Comparison of ENCODE assay signal across 1 cellular context in genomic region chr19:2328401-2329161, GRCh38.
A peak's percentile ranks its signal among the peaks of the same experiment; 100 is the strongest.
TF ChIP-seq lines count a peak whose summit lies in the region.

Gene LSM7, minus strand, starts transcription at chr19:2328586. Its CDS starts 20 bp downstream, at chr19:2328566.
Gene SPPL2B, plus strand, starts transcription at chr19:2328684. Its CDS starts 26 bp downstream, at chr19:2328710.

TF ChIP-seq in HepG2, 621 proteins besides CTCF, POLR2A, EP300 and RAD21 (continued from another document and continues in another):
- no peak for TF ChIP-seq CENPBD1 (CRISPR knock-in tag; IDR thresholded peaks at IDR 0.05; ENCODE audit: borderline replicate concordance, low read depth)
- no peak for TF ChIP-seq ZNF747 (CRISPR knock-in tag; IDR thresholded peaks at IDR 0.05; ENCODE audit: borderline replicate concordance)
- TF ChIP-seq ZNF317 (CRISPR knock-in tag; IDR thresholded peaks at IDR 0.05), result no peak
- TF ChIP-seq HNRNPLL (IDR thresholded peaks at IDR 0.05; ENCODE audit: low read depth, low read length, poor library complexity, severe bottlenecking), result peak; percentile 12
- TF ChIP-seq TRIM24 (CRISPR knock-in tag; IDR thresholded peaks at IDR 0.05), result no peak
- TF ChIP-seq ZZZ3 (CRISPR knock-in tag; IDR thresholded peaks at IDR 0.05; ENCODE audit: borderline replicate concordance), result peak; percentile 57; the same call in 1 of the 2 replicates
- TF ChIP-seq KLF12 (CRISPR knock-in tag; IDR thresholded peaks at IDR 0.05; ENCODE audit: borderline replicate concordance), result peak; percentile 68; the same call in 1 of the 2 replicates
- TF ChIP-seq ZNF234 (CRISPR knock-in tag; conservative IDR thresholded peaks at IDR 0.05), result no peak; the same call in 1 of the 2 replicates
- TF ChIP-seq STAT5B (CRISPR knock-in tag; IDR thresholded peaks at IDR 0.05), result no peak
- TF ChIP-seq HBP1 (CRISPR knock-in tag; IDR thresholded peaks at IDR 0.05; ENCODE audit: low read depth), result no peak
- no peak for TF ChIP-seq ZUFSP (CRISPR knock-in tag; IDR thresholded peaks at IDR 0.05; ENCODE audit: borderline replicate concordance)
- 0 out of 2 replicates have a peak, but pooled peaks have one; percentile 12 for TF ChIP-seq ZNF331 (CRISPR knock-in tag; IDR thresholded peaks at IDR 0.05)
- TF ChIP-seq ZNF792 (CRISPR knock-in tag; IDR thresholded peaks at IDR 0.05), result no peak
- no peak for TF ChIP-seq ZNF746 (CRISPR knock-in tag; IDR thresholded peaks at IDR 0.05)
- no peak for TF ChIP-seq NBN (conservative IDR thresholded peaks at IDR 0.05)
- TF ChIP-seq ZNF547 (CRISPR knock-in tag; IDR thresholded peaks at IDR 0.05), result peak; percentile 10; the same call in 1 of the 2 replicates
- peak; percentile 84 for TF ChIP-seq YEATS4 (CRISPR knock-in tag; IDR thresholded peaks at IDR 0.05; ENCODE audit: borderline replicate concordance)
- no peak for TF ChIP-seq PCBP2 (optimal IDR thresholded peaks at IDR 0.05; ENCODE audit: low read depth, low read length, poor library complexity, severe bottlenecking)
- no peak for TF ChIP-seq TBX3 (IDR thresholded peaks at IDR 0.05; ENCODE audit: borderline replicate concordance)
- 0 out of 2 replicates have a peak, but pooled peaks have one; percentile 30 for TF ChIP-seq MTERF4 (CRISPR knock-in tag; IDR thresholded peaks at IDR 0.05)
- 0 out of 2 replicates have a peak, but pooled peaks have one; percentile 28 for TF ChIP-seq CBFB (CRISPR knock-in tag; IDR thresholded peaks at IDR 0.05)
- TF ChIP-seq PHF5A (CRISPR knock-in tag; IDR thresholded peaks at IDR 0.05; ENCODE audit: low read depth, unreplicated experiment), result no peak
- TF ChIP-seq ZNF567 (CRISPR knock-in tag; IDR thresholded peaks at IDR 0.05; ENCODE audit: borderline replicate concordance), result no peak
- no peak for TF ChIP-seq ZNF484 (CRISPR knock-in tag; IDR thresholded peaks at IDR 0.05; ENCODE audit: borderline replicate concordance, low read depth)
- peak; percentile 31; the same call in 1 of the 2 replicates for TF ChIP-seq ZNF770 (CRISPR knock-in tag; IDR thresholded peaks at IDR 0.05)
- no peak for TF ChIP-seq HIVEP1 (CRISPR knock-in tag; IDR thresholded peaks at IDR 0.05)
- 0 out of 2 replicates have a peak, but pooled peaks have one; percentile 25 for TF ChIP-seq GMEB2 (CRISPR knock-in tag; IDR thresholded peaks at IDR 0.05; ENCODE audit: low read depth)
- TF ChIP-seq ZBTB43 (CRISPR knock-in tag; conservative IDR thresholded peaks at IDR 0.05), result no peak
- TF ChIP-seq ZNF546 (CRISPR knock-in tag; conservative IDR thresholded peaks at IDR 0.05), result no peak
- no peak; the same call in none of the 2 replicates for TF ChIP-seq ZIK1 (CRISPR knock-in tag; IDR thresholded peaks at IDR 0.05; ENCODE audit: borderline replicate concordance, low read depth)
- TF ChIP-seq FIP1L1 (IDR thresholded peaks at IDR 0.05; ENCODE audit: borderline replicate concordance, insufficient read depth, low read depth, low read length), result no peak
- no peak for TF ChIP-seq NPAS2 (CRISPR knock-in tag; IDR thresholded peaks at IDR 0.05; ENCODE audit: borderline replicate concordance)
- TF ChIP-seq SMAD3 (CRISPR knock-in tag; IDR thresholded peaks at IDR 0.05), result 0 out of 2 replicates have a peak, but pooled peaks have one; percentile 19
- TF ChIP-seq ATF6 (CRISPR knock-in tag; conservative IDR thresholded peaks at IDR 0.05), result no peak
- no peak for TF ChIP-seq ZNF251 (CRISPR knock-in tag; IDR thresholded peaks at IDR 0.05)
- TF ChIP-seq ZNF33A (CRISPR knock-in tag; IDR thresholded peaks at IDR 0.05; ENCODE audit: borderline replicate concordance), result no peak
- no peak for TF ChIP-seq ZKSCAN5 (CRISPR knock-in tag; IDR thresholded peaks at IDR 0.05)
- no peak for TF ChIP-seq KDM1A (CRISPR knock-in tag; IDR thresholded peaks at IDR 0.05)
- no peak for TF ChIP-seq BATF2 (CRISPR knock-in tag; IDR thresholded peaks at IDR 0.05)
- peak; percentile 52; the same call in 1 of the 2 replicates for TF ChIP-seq ZNF501 (CRISPR knock-in tag; IDR thresholded peaks at IDR 0.05)
- TF ChIP-seq BRD4 (CRISPR knock-in tag; IDR thresholded peaks at IDR 0.05), result peak; percentile 90
- TF ChIP-seq ZNF652 (CRISPR knock-in tag; IDR thresholded peaks at IDR 0.05; ENCODE audit: borderline replicate concordance, low read depth), result no peak
- peak; percentile 11; the same call in 1 of the 2 replicates for TF ChIP-seq ZNF138 (CRISPR knock-in tag; IDR thresholded peaks at IDR 0.05; ENCODE audit: low read depth)
- TF ChIP-seq SIN3A (IDR thresholded peaks at IDR 0.05; ENCODE audit: borderline replicate concordance, low read depth, low read length), result peak; percentile 90; the same call in 1 of the 2 replicates
- TF ChIP-seq ASH2L (IDR thresholded peaks at IDR 0.05; ENCODE audit: insufficient read length, low read depth, low read length), result peak; percentile 88
- 0 out of 2 replicates have a peak, but pooled peaks have one; percentile 40 for TF ChIP-seq ZXDC (CRISPR knock-in tag; IDR thresholded peaks at IDR 0.05)
